Comparison of ENCODE assay signal across 14 cellular contexts in the genomic region with DNA sequence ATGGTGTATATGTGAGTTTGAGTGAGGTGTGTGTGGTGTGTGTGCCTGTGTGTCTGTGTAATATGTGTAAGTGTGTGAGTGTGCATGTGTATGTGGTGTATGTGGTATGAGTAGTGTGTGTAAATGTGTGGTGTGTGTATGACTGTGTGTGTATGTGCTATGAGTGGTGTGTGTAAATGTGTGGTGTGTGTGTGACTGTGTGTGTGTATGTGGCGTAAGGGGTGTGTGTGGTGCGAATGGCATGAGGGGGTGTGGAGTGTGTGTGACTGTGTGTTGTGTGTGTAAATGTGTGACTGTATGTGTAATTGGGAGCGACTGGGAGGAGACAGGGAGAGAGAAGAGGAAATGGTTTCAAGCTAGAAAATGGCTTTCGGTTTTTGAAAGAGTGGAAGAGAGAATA. TPM values are rescaled to one million over a fixed set of nuclear protein-coding genes. Genes with fewer than 3 reads are reported as not detected.
DNase-seq lines count a peak whose midpoint lies in the region; ATAC-seq and TF ChIP-seq lines count a peak whose summit lies in the region.
"Had no signal": no experiment of that assay in that cellular context is flagged by ENCODE, and none has a peak within 500 bp of the region (broad histone marks: within the 10 kb centered on the region; RNA-seq: fewer than 3 reads in every experiment).

No MANE protein-coding gene starts in this region.

- peaks cover 14% of the 10 kb centered on the region for H3K27me3 Mint-ChIP-seq in activated naive CD4-positive, alpha-beta T cell treated with anti-CD3 and anti-CD28 coated beads for 36 hours (ENCODE audit: low read depth)
- H3K27me3 Mint-ChIP-seq in activated naive CD4-positive, alpha-beta T cell treated with anti-CD3 and anti-CD28 coated beads, Interleukin-2, amount 10 ng/mL, durations not matched to agents 7 days and 5 days, result peaks cover 29% of the 10 kb centered on the region

- H3K4me1 Mint-ChIP-seq in activated naive CD4-positive, alpha-beta T cell treated with anti-CD3 and anti-CD28 coated beads for 36 hours (ENCODE audit: low read depth), result peaks cover 11% of the 10 kb centered on the region
- H3K4me1 Mint-ChIP-seq in activated naive CD4-positive, alpha-beta T cell treated with anti-CD3 and anti-CD28 coated beads, Interleukin-2, amount 10 ng/mL, durations not matched to agents 7 days and 5 days, result peaks cover 16% of the 10 kb centered on the region

- H3K36me3 Mint-ChIP-seq in activated naive CD4-positive, alpha-beta T cell treated with anti-CD3 and anti-CD28 coated beads for 36 hours (ENCODE audit: low read depth), result no peaks in the 10 kb centered on the region
- H3K36me3 Mint-ChIP-seq in activated naive CD4-positive, alpha-beta T cell treated with anti-CD3 and anti-CD28 coated beads, Interleukin-2, amount 10 ng/mL, durations not matched to agents 7 days and 5 days, result no peaks in the 10 kb centered on the region

- H3K27ac ChIP-seq in SK-N-MC, result peak overlapping the region; percentile 35; the same call in 1 of the 2 replicates
- H3K27ac ChIP-seq in iPS-20b (ENCODE audit: low read length), result no peak overlapping the region
- no peak overlapping the region for H3K27ac ChIP-seq in thoracic aorta
- peak overlapping the region in 1 of 5 donors; percentile 49 for H3K27ac ChIP-seq in stomach

- H3K4me1 ChIP-seq in iPS-20b (ENCODE audit: insufficient read depth, low read length) (peaks cover 6% of the 10 kb centered on the region; the same call in 1 of the 2 replicates), thoracic aorta (ENCODE audit: control insufficient read depth in 1 of 2, low read depth in 2 of 2) (peaks cover 0 to 3% of the 10 kb centered on the region in 2 donors), stomach (peaks cover 0 to 18% (median 6%) of the 10 kb centered on the region in 4 donors)

- H3K36me3 ChIP-seq in SK-N-MC (ENCODE audit: insufficient read depth, low read length), result no peaks in the 10 kb centered on the region
- no peaks in the 10 kb centered on the region for H3K36me3 ChIP-seq in iPS-20b (ENCODE audit: insufficient read depth, low read depth, low read length)
- H3K36me3 ChIP-seq in thoracic aorta, result no peaks in the 10 kb centered on the region
- H3K36me3 ChIP-seq in stomach, result no peaks in the 10 kb centered on the region

- WGBS in stomach, 5 donors, result 76 to 87% (median 84%) methylated on average over 4 of the region's 4 CpGs

- no peak for DNase-seq in activated naive CD4-positive, alpha-beta T cell treated with anti-CD3 and anti-CD28 coated beads for 36 hours
- no peak for DNase-seq in activated naive CD4-positive, alpha-beta T cell treated with anti-CD3 and anti-CD28 coated beads, Interleukin-2, amount 10 ng/mL, durations not matched to agents 7 days and 5 days
- DNase-seq in SK-N-MC (ENCODE audit: low read depth, low spot score) (no peak), thoracic aorta (ENCODE audit: low spot score) (no peak), DMS79 (lab: John Stamatoyannopoulos, UW) (no peak), stomach (no peak), mucosa of gallbladder (ENCODE audit: low spot score) (no peak)
- DNase-seq: activated CD4-positive, alpha-beta T cell treated with anti-CD3 and anti-CD28 coated beads for 1 hour; GDM1; NCI-H226; stimulated activated CD8-positive, alpha-beta memory T cell treated with anti-CD3 and anti-CD28 coated beads, Interleukin-4, amount 100 ng/mL, for 48 hours had no signal

- intact Hi-C loops in activated naive CD4-positive, alpha-beta T cell treated with anti-CD3 and anti-CD28 coated beads for 36 hours (cut with micrococcal nuclease), result loop anchor here (1.0 to 2.0 kb wide), 6 partner anchors 24 to 632 kb away; partner anchors contain the start of genes ANKIB1, CYP51A1, GATAD1 and KRIT1
- intact Hi-C loops in stomach (cut with DNase I; ENCODE audit: low total_unique reads), result no loop called here

- no peak overlapping the region for H3K9ac ChIP-seq in SK-N-MC (ENCODE audit: insufficient read length)
- peak overlapping the region; percentile 73; the same call in 1 of the 2 replicates for H3K9ac ChIP-seq in iPS-20b (ENCODE audit: low read depth, low read length)

- no peak overlapping the region for H3K27ac Mint-ChIP-seq in activated naive CD4-positive, alpha-beta T cell treated with anti-CD3 and anti-CD28 coated beads for 36 hours
- no peak overlapping the region for H3K27ac Mint-ChIP-seq in activated naive CD4-positive, alpha-beta T cell treated with anti-CD3 and anti-CD28 coated beads, Interleukin-2, amount 10 ng/mL, durations not matched to agents 7 days and 5 days

- CTCF ChIA-PET in activated naive CD4-positive, alpha-beta T cell treated with anti-CD3 and anti-CD28 coated beads for 36 hours (lab: Charles Lee), result interaction anchor here (0.6 to 4.2 kb wide), 10 partner anchors 8 to 289 kb away, joined by 3 to 84 read pairs (median 4); partner anchors contain the start of genes CYP51A1, GATAD1 and LRRD1
- CTCF ChIA-PET in activated naive CD4-positive, alpha-beta T cell treated with anti-CD3 and anti-CD28 coated beads, Interleukin-2, amount 10 ng/mL, durations not matched to agents 7 days and 5 days (lab: Charles Lee), result interaction anchor here (0.8 to 4.7 kb wide), 12 partner anchors 10 to 592 kb away, joined by 3 to 63 read pairs (median 4); partner anchors contain the start of genes GATAD1 and MTERF1

- H3K27me3 ChIP-seq in iPS-20b (ENCODE audit: insufficient read depth, low read length), result no peaks in the 10 kb centered on the region
- no peaks in the 10 kb centered on the region for H3K27me3 ChIP-seq in thoracic aorta (replicated peaks; ENCODE audit: insufficient read depth)
- H3K27me3 ChIP-seq in stomach, result peaks cover 0 to 14% (median 8%) of the 10 kb centered on the region in 3 donors

- H3K9me3 ChIP-seq in SK-N-MC (ENCODE audit: low read depth, low read length), result no peaks in the 10 kb centered on the region
- H3K9me3 ChIP-seq in iPS-20b (ENCODE audit: insufficient read depth, low read depth, low read length), result no peaks in the 10 kb centered on the region
- no peaks in the 10 kb centered on the region for H3K9me3 ChIP-seq in thoracic aorta
- H3K9me3 ChIP-seq in stomach, result no peaks in the 10 kb centered on the region
- H3K9me3 ChIP-seq: mucosa of descending colon had no signal

- TF ChIP-seq POLR2A in stomach (IDR thresholded peaks at IDR 0.05), result no peak

- H3K4me3 ChIP-seq in SK-N-MC (no peak overlapping the region), iPS-20b (ENCODE audit: low read length) (no peak overlapping the region), thoracic aorta (peak overlapping the region; percentile 80), stomach (peak overlapping the region in 1 of 4 donors; percentile 49)
- H3K4me3 ChIP-seq: mucosa of descending colon had no signal

- TF ChIP-seq EP300 in stomach (IDR thresholded peaks at IDR 0.05), result no peak

- ATAC-seq in thoracic aorta (ENCODE audit: insufficient number of reproducible peaks, low FRiP score, low read depth), result no peak

- TF ChIP-seq CTCF in thoracic aorta (IDR thresholded peaks at IDR 0.05) (no peak), stomach (IDR thresholded peaks at IDR 0.05) (no peak)

- peak overlapping the region; percentile 28 for H3K4me3 Mint-ChIP-seq in activated naive CD4-positive, alpha-beta T cell treated with anti-CD3 and anti-CD28 coated beads for 36 hours
- H3K4me3 Mint-ChIP-seq in activated naive CD4-positive, alpha-beta T cell treated with anti-CD3 and anti-CD28 coated beads, Interleukin-2, amount 10 ng/mL, durations not matched to agents 7 days and 5 days, result no peak overlapping the region

- H3K9me3 Mint-ChIP-seq in activated naive CD4-positive, alpha-beta T cell treated with anti-CD3 and anti-CD28 coated beads for 36 hours, result no peaks in the 10 kb centered on the region
- H3K9me3 Mint-ChIP-seq in activated naive CD4-positive, alpha-beta T cell treated with anti-CD3 and anti-CD28 coated beads, Interleukin-2, amount 10 ng/mL, durations not matched to agents 7 days and 5 days, result no peaks in the 10 kb centered on the region

RNA-seq across cellular contexts. Expression of gene GATAD1, which starts 23.6 kb away (rescaled TPM):
- 10 to 100 TPM; 27.5 to 29.6 TPM for total RNA-seq in activated naive CD4-positive, alpha-beta T cell treated with anti-CD3 and anti-CD28 coated beads for 36 hours
- 10 to 100 TPM; 44.0 to 72.3 TPM for total RNA-seq in thoracic aorta
- total RNA-seq in stomach, result 100 to 1,000 TPM in 1 of 5 donors, 10 to 100 TPM in 4; 15.8 to 156 (median 69.1) TPM
- 10 to 100 TPM; 11.5 to 20.3 (median 14.5) TPM for polyA plus RNA-seq in stomach
- 36.5 TPM for total RNA-seq in mucosa of gallbladder

RNA-seq across cellular contexts. Expression of gene ERVW-1, which starts 54.1 kb away (rescaled TPM):
- total RNA-seq in activated naive CD4-positive, alpha-beta T cell treated with anti-CD3 and anti-CD28 coated beads for 36 hours, result not detected
- total RNA-seq in thoracic aorta (not detected), stomach (under 1 TPM in 1 of 5 donors, not detected in 4; 0.18 TPM), mucosa of gallbladder (not detected)
- not detected for polyA plus RNA-seq in stomach
- total RNA-seq: mucosa of descending colon, Right ventricle myocardium superior had no signal
